Comparison of ENCODE assay signal across 14 cellular contexts in genomic region chr16:79843631-79844043, GRCh38.
A peak's percentile ranks its signal among the peaks of the same experiment; 100 is the strongest.
DNase-seq lines count a peak whose midpoint lies in the region; ATAC-seq lines count a peak whose summit lies in the region.
"Had no signal": no experiment of that assay in that cellular context is flagged by ENCODE, and none has a peak within 500 bp of the region (broad histone marks: within the 10 kb centered on the region; RNA-seq: fewer than 3 reads in every experiment).

No MANE protein-coding gene starts in this region.

- no peak overlapping the region for H3K4me3 Mint-ChIP-seq in activated CD8-positive, alpha-beta memory T cell treated with anti-CD3 and anti-CD28 coated beads, Interleukin-2, amount 10 ng/mL, durations not matched to agents 7 days and 5 days
- H3K4me3 Mint-ChIP-seq: dendritic cell treated with granulocyte-macrophage colony-stimulating factor and Interleukin-4, amounts not matched to agents 40 ng/mL and 50 ng/mL, for 4 days had no signal

- H3K27me3 Mint-ChIP-seq in activated CD8-positive, alpha-beta memory T cell treated with anti-CD3 and anti-CD28 coated beads, Interleukin-2, amount 10 ng/mL, durations not matched to agents 7 days and 5 days = peaks cover 2% of the 10 kb centered on the region
- H3K27me3 Mint-ChIP-seq: dendritic cell treated with granulocyte-macrophage colony-stimulating factor and Interleukin-4, amounts not matched to agents 40 ng/mL and 50 ng/mL, for 4 days had no signal

- CTCF ChIA-PET in activated CD8-positive, alpha-beta memory T cell treated with anti-CD3 and anti-CD28 coated beads, Interleukin-2, amount 10 ng/mL, durations not matched to agents 7 days and 5 days (lab: Charles Lee) = no interaction called here

- peaks cover 32% of the 10 kb centered on the region for H3K4me1 Mint-ChIP-seq in activated CD8-positive, alpha-beta memory T cell treated with anti-CD3 and anti-CD28 coated beads, Interleukin-2, amount 10 ng/mL, durations not matched to agents 7 days and 5 days

- H3K27ac Mint-ChIP-seq in activated CD8-positive, alpha-beta memory T cell treated with anti-CD3 and anti-CD28 coated beads, Interleukin-2, amount 10 ng/mL, durations not matched to agents 7 days and 5 days = peak overlapping the region; percentile 42
- H3K27ac Mint-ChIP-seq: dendritic cell treated with granulocyte-macrophage colony-stimulating factor and Interleukin-4, amounts not matched to agents 40 ng/mL and 50 ng/mL, for 4 days had no signal

- peaks cover 13% of the 10 kb centered on the region for H3K36me3 Mint-ChIP-seq in activated CD8-positive, alpha-beta memory T cell treated with anti-CD3 and anti-CD28 coated beads, Interleukin-2, amount 10 ng/mL, durations not matched to agents 7 days and 5 days

- peak; percentile 47 for ATAC-seq in activated CD8-positive, alpha-beta memory T cell treated with anti-CD3 and anti-CD28 coated beads, Interleukin-2, amount 10 ng/mL, durations not matched to agents 7 days and 5 days
- ATAC-seq in GM19452 (IDR thresholded peaks at IDR 0.05; ENCODE audit: unreplicated experiment) (peak; percentile 37), HG03442 (IDR thresholded peaks at IDR 0.05; ENCODE audit: unreplicated experiment) (peak; percentile 55)

- DNase-seq in activated CD8-positive, alpha-beta memory T cell treated with anti-CD3 and anti-CD28 coated beads, Interleukin-2, amount 10 ng/mL, durations not matched to agents 7 days and 5 days = no peak
- DNase-seq in activated CD8-positive, alpha-beta memory T cell treated with anti-CD3 and anti-CD28 coated beads, Interleukin-2, amount 50 U/mL, for 4 hours = no peak
- peak; percentile 4 to 28 for DNase-seq in stimulated activated CD4-positive, alpha-beta T cell treated with anti-CD3 and anti-CD28 coated beads, Interleukin-2, amount 100 ng/mL, for 24 hours
- no peak for DNase-seq in activated effector memory CD4-positive, alpha-beta T cell treated with Interleukin-2 at 50 U/mL for 16 hours
- DNase-seq in GM19238 (ENCODE audit: insufficient read length, low spot score) = no peak
- no peak for DNase-seq in NK-92 treated with Interleukin-12 subunit alpha and Interleukin-12 subunit beta, amount 100 ng/mL, for 24 hours (lab: John Stamatoyannopoulos, UW)
- DNase-seq: anterior cingulate cortex, HCEC 1CT, KBM-7, mesendoderm, NCI-H524 treated with DMSO at 0.1 percent for 48 hours had no signal

- H3K9me3 Mint-ChIP-seq in activated CD8-positive, alpha-beta memory T cell treated with anti-CD3 and anti-CD28 coated beads, Interleukin-2, amount 10 ng/mL, durations not matched to agents 7 days and 5 days (ENCODE audit: low read depth) = peaks cover 6% of the 10 kb centered on the region
- H3K9me3 Mint-ChIP-seq: dendritic cell treated with granulocyte-macrophage colony-stimulating factor and Interleukin-4, amounts not matched to agents 40 ng/mL and 50 ng/mL, for 4 days had no signal

Comparison
In these comparisons a context has a peak if more than half of its experiments do, and no peak if none do; other contexts are left out.
1. DNase-seq: peak in stimulated activated CD4-positive, alpha-beta T cell treated with anti-CD3 and anti-CD28 coated beads, Interleukin-2, amount 100 ng/mL, for 24 hours (2 of 2); none in activated CD8-positive, alpha-beta memory T cell treated with anti-CD3 and anti-CD28 coated beads, Interleukin-2, amount 10 ng/mL, durations not matched to agents 7 days and 5 days (single experiment), activated CD8-positive, alpha-beta memory T cell treated with anti-CD3 and anti-CD28 coated beads, Interleukin-2, amount 50 U/mL, for 4 hours (single experiment), activated effector memory CD4-positive, alpha-beta T cell treated with Interleukin-2 at 50 U/mL for 16 hours (single experiment), GM19238 (single experiment) and NK-92 treated with Interleukin-12 subunit alpha and Interleukin-12 subunit beta, amount 100 ng/mL, for 24 hours (single experiment).
2. Peak in every context shown above with its lines, with median percentiles within 50 percentile points of each other: ATAC-seq.